1 cellular context compared by ENCODE assay signal in the genomic region with DNA sequence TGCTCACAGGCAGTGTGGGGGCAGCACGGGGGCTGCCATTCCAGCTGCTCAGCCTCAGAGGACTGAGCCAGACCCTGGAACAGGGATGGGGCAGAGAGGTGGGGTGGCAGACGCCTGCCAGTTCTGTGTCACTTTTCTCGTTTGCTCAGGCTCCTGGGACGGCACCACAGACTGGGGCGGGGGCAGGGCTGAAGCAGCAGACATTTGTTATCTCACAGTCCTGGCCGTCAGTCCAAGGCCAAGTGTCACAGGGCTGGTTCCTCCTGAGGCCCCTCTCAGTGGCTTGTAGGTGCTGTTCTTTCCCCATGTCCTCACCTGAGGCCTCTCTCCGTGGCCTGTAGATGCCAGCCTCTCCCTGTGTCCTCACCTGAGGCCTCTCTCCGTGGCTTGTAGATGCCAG.
A peak's percentile ranks its signal among the peaks of the same experiment; 100 is the strongest.
TF ChIP-seq lines count a peak whose summit lies in the region.

No MANE protein-coding gene starts in this region.

TF ChIP-seq in K562, 482 proteins besides CTCF, POLR2A, EP300 and RAD21 (continued from another document):
- no peak for TF ChIP-seq TRIM25 (IDR thresholded peaks at IDR 0.05; ENCODE audit: borderline replicate concordance)
- no peak for TF ChIP-seq TAF1 (IDR thresholded peaks at IDR 0.05; ENCODE audit: control insufficient read depth, extremely low read depth, insufficient read depth, low read length, severe bottlenecking)
- TF ChIP-seq, protein P1, sequence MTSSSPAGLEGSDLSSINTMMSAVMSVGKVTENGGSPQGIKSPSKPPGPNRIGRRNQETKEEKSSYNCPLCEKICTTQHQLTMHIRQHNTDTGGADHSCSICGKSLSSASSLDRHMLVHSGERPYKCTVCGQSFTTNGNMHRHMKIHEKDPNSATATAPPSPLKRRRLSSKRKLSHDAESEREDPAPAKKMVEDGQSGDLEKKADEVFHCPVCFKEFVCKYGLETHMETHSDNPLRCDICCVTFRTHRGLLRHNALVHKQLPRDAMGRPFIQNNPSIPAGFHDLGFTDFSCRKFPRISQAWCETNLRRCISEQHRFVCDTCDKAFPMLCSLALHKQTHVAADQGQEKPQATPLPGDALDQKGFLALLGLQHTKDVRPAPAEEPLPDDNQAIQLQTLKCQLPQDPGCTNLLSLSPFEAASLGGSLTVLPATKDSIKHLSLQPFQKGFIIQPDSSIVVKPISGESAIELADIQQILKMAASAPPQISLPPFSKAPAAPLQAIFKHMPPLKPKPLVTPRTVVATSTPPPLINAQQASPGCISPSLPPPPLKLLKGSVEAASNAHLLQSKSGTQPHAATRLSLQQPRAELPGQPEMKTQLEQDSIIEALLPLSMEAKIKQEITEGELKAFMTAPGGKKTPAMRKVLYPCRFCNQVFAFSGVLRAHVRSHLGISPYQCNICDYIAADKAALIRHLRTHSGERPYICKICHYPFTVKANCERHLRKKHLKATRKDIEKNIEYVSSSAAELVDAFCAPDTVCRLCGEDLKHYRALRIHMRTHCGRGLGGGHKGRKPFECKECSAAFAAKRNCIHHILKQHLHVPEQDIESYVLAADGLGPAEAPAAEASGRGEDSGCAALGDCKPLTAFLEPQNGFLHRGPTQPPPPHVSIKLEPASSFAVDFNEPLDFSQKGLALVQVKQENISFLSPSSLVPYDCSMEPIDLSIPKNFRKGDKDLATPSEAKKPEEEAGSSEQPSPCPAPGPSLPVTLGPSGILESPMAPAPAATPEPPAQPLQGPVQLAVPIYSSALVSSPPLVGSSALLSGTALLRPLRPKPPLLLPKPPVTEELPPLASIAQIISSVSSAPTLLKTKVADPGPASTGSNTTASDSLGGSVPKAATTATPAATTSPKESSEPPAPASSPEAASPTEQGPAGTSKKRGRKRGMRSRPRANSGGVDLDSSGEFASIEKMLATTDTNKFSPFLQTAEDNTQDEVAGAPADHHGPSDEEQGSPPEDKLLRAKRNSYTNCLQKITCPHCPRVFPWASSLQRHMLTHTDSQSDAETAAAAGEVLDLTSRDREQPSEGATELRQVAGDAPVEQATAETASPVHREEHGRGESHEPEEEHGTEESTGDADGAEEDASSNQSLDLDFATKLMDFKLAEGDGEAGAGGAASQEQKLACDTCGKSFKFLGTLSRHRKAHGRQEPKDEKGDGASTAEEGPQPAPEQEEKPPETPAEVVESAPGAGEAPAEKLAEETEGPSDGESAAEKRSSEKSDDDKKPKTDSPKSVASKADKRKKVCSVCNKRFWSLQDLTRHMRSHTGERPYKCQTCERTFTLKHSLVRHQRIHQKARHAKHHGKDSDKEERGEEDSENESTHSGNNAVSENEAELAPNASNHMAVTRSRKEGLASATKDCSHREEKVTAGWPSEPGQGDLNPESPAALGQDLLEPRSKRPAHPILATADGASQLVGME (CRISPR knock-in tag; IDR thresholded peaks at IDR 0.05), result no peak
- TF ChIP-seq CBFA2T2 (conservative IDR thresholded peaks at IDR 0.05), result 0 out of 2 replicates have a peak, but pooled peaks have one; percentile 8
- no peak for TF ChIP-seq THRB (CRISPR knock-in tag; conservative IDR thresholded peaks at IDR 0.05)
- no peak for TF ChIP-seq EZH2 (IDR thresholded peaks at IDR 0.05; ENCODE audit: borderline replicate concordance, low read depth, low read length)
- no peak for TF ChIP-seq HNRNPLL (IDR thresholded peaks at IDR 0.05; ENCODE audit: low read depth, low read length, poor library complexity, severe bottlenecking)
- TF ChIP-seq SMAD4 (CRISPR knock-in tag; conservative IDR thresholded peaks at IDR 0.05), result 0 out of 2 replicates have a peak, but pooled peaks have one; percentile 31
- TF ChIP-seq MAX (CRISPR knock-in tag; IDR thresholded peaks at IDR 0.05), result 0 out of 2 replicates have a peak, but pooled peaks have one; percentile 21
- TF ChIP-seq ZNF764 (CRISPR knock-in tag; IDR thresholded peaks at IDR 0.05; ENCODE audit: low read depth), result no peak
- TF ChIP-seq DACH1 (IDR thresholded peaks at IDR 0.05; ENCODE audit: partially characterized antibody), result no peak
- peak; percentile 34; the same call in 1 of the 2 replicates for TF ChIP-seq ZNF263 (CRISPR knock-in tag; IDR thresholded peaks at IDR 0.05; ENCODE audit: borderline replicate concordance)
- TF ChIP-seq BHLHE40 (IDR thresholded peaks at IDR 0.05; ENCODE audit: low read length), result no peak
- no peak for TF ChIP-seq PPARD (CRISPR knock-in tag; IDR thresholded peaks at IDR 0.05)
- TF ChIP-seq ZNF121 (CRISPR knock-in tag; conservative IDR thresholded peaks at IDR 0.05), result peak; percentile 16; the same call in 1 of the 2 replicates
- peak; percentile 36 for TF ChIP-seq MEIS2 (IDR thresholded peaks at IDR 0.05; ENCODE audit: partially characterized antibody)
- no peak for TF ChIP-seq LARP7 (IDR thresholded peaks at IDR 0.05)
- TF ChIP-seq ARID1B (IDR thresholded peaks at IDR 0.05), result 0 out of 2 replicates have a peak, but pooled peaks have one; percentile 14
- no peak for TF ChIP-seq MAFG (tag; conservative IDR thresholded peaks at IDR 0.05)
- TF ChIP-seq, protein P2, sequence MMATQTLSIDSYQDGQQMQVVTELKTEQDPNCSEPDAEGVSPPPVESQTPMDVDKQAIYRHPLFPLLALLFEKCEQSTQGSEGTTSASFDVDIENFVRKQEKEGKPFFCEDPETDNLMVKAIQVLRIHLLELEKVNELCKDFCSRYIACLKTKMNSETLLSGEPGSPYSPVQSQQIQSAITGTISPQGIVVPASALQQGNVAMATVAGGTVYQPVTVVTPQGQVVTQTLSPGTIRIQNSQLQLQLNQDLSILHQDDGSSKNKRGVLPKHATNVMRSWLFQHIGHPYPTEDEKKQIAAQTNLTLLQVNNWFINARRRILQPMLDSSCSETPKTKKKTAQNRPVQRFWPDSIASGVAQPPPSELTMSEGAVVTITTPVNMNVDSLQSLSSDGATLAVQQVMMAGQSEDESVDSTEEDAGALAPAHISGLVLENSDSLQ (IDR thresholded peaks at IDR 0.05), result peak; percentile 60
- TF ChIP-seq ZNF24 (IDR thresholded peaks at IDR 0.05), result no peak
- no peak for TF ChIP-seq SMAD1 (IDR thresholded peaks at IDR 0.05; ENCODE audit: low read depth, low read length, partially characterized antibody)
- TF ChIP-seq TCF3 (CRISPR knock-in tag; IDR thresholded peaks at IDR 0.05), result peak; percentile 47
- TF ChIP-seq PML (IDR thresholded peaks at IDR 0.05; ENCODE audit: low read length), result no peak
- TF ChIP-seq, protein P3, sequence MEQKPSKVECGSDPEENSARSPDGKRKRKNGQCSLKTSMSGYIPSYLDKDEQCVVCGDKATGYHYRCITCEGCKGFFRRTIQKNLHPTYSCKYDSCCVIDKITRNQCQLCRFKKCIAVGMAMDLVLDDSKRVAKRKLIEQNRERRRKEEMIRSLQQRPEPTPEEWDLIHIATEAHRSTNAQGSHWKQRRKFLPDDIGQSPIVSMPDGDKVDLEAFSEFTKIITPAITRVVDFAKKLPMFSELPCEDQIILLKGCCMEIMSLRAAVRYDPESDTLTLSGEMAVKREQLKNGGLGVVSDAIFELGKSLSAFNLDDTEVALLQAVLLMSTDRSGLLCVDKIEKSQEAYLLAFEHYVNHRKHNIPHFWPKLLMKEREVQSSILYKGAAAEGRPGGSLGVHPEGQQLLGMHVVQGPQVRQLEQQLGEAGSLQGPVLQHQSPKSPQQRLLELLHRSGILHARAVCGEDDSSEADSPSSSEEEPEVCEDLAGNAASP (IDR thresholded peaks at IDR 0.05), result no peak
- TF ChIP-seq CBFA2T3 (IDR thresholded peaks at IDR 0.05), result peak; percentile 53
- TF ChIP-seq, protein P4, sequence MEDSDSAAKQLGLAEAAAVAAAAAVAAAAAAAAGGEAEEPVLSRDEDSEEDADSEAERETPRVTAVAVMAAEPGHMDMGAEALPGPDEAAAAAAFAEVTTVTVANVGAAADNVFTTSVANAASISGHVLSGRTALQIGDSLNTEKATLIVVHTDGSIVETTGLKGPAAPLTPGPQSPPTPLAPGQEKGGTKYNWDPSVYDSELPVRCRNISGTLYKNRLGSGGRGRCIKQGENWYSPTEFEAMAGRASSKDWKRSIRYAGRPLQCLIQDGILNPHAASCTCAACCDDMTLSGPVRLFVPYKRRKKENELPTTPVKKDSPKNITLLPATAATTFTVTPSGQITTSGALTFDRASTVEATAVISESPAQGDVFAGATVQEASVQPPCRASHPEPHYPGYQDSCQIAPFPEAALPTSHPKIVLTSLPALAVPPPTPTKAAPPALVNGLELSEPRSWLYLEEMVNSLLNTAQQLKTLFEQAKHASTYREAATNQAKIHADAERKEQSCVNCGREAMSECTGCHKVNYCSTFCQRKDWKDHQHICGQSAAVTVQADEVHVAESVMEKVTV (CRISPR knock-in tag; IDR thresholded peaks at IDR 0.05), result no peak
- no peak for TF ChIP-seq HDAC3 (IDR thresholded peaks at IDR 0.05; ENCODE audit: borderline replicate concordance, partially characterized antibody)
